9 cellular contexts compared by ENCODE assay signal in the genomic region with DNA sequence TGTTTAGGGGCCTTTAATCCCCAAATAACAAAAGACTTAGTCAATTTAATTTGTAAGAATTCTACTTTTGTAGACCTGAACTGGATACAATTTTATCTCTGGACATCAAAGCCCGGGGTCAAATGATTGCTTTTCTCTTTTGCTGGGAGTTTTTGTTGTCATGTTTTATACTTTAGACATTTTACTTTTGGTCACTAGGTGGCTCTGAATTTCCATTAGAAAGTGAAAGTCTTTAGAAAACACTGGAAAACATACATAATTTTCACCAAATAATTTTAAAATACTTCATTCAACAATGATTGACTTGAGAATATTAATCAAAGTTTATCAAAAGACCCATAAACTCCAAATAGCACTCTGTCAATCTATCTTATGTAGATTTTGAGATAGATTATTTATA. TPM values are rescaled to one million over a fixed set of nuclear protein-coding genes. Genes with fewer than 3 reads are reported as not detected.
A peak's percentile ranks its signal among the peaks of the same experiment; 100 is the strongest.
DNase-seq lines count a peak whose midpoint lies in the region; ATAC-seq and TF ChIP-seq lines count a peak whose summit lies in the region.
"Had no signal": no experiment of that assay in that cellular context is flagged by ENCODE, and none has a peak within 500 bp of the region (broad histone marks: within the 10 kb centered on the region; RNA-seq: fewer than 3 reads in every experiment).

No MANE protein-coding gene starts in this region.

- no peak overlapping the region for H3K27ac ChIP-seq in HEK293 (ENCODE audit: extremely low read depth, low read depth, low read length)
- H3K27ac ChIP-seq in coronary artery = no peak overlapping the region

- no peak overlapping the region for H3K4me3 Mint-ChIP-seq in activated T-cell treated with anti-CD3 and anti-CD28 coated beads, Interleukin-2, amount 50 U/mL, for 4 hours
- H3K4me3 Mint-ChIP-seq: activated naive CD4-positive, alpha-beta T cell treated with anti-CD3 and anti-CD28 coated beads, Interleukin-2, amount 50 U/mL, for 24 hours had no signal

- H3K27me3 Mint-ChIP-seq in activated T-cell treated with anti-CD3 and anti-CD28 coated beads, Interleukin-2, amount 50 U/mL, for 4 hours (ENCODE audit: low read depth) = peaks cover 10% of the 10 kb centered on the region

- H3K4me3 ChIP-seq in HEK293 (ENCODE audit: low read depth, low read length) = no peak overlapping the region
- no peak overlapping the region for H3K4me3 ChIP-seq in astrocyte of the cerebellum (ENCODE audit: low read depth, low read length)
- H3K4me3 ChIP-seq in coronary artery = no peak overlapping the region

- peak; percentile 19 for DNase-seq in ACHN
- DNase-seq in astrocyte of the cerebellum (ENCODE audit: low read depth) = no peak
- DNase-seq in kidney glomerular epithelial cell (lab: John Stamatoyannopoulos, UW) = peak; percentile 6
- DNase-seq in coronary artery (ENCODE audit: low spot score) = no peak
- no peak for DNase-seq in activated T-cell treated with anti-CD3 and anti-CD28 coated beads, Interleukin-2, amount 50 U/mL, for 4 hours

- no peaks in the 10 kb centered on the region for H3K9me3 Mint-ChIP-seq in activated T-cell treated with anti-CD3 and anti-CD28 coated beads, Interleukin-2, amount 50 U/mL, for 4 hours
- H3K9me3 Mint-ChIP-seq: activated naive CD4-positive, alpha-beta T cell treated with anti-CD3 and anti-CD28 coated beads, Interleukin-2, amount 50 U/mL, for 24 hours had no signal

- H3K36me3 ChIP-seq in HEK293 (ENCODE audit: control insufficient read depth in 2 of 2, insufficient read depth in 1 of 2, low read length in 2 of 2) = no peaks in the 10 kb centered on the region

- no peaks in the 10 kb centered on the region for H3K4me1 ChIP-seq in HEK293 (ENCODE audit: control insufficient read depth, insufficient read depth, low read length)

- H3K9me3 ChIP-seq in HEK293 (ENCODE audit: control insufficient read depth, insufficient read depth, low read depth, low read length) = no peaks in the 10 kb centered on the region

- H3K4me1 Mint-ChIP-seq in activated T-cell treated with anti-CD3 and anti-CD28 coated beads, Interleukin-2, amount 50 U/mL, for 4 hours (ENCODE audit: low read depth) = peaks cover 3% of the 10 kb centered on the region
- H3K4me1 Mint-ChIP-seq: activated naive CD4-positive, alpha-beta T cell treated with anti-CD3 and anti-CD28 coated beads, Interleukin-2, amount 50 U/mL, for 24 hours had no signal

- POLR2A ChIA-PET in HEK293 (lab: Yijun Ruan, JAX) = no interaction called here

- no peak for ATAC-seq in HG03378 (IDR thresholded peaks at IDR 0.05; ENCODE audit: unreplicated experiment)
- ATAC-seq in activated T-cell treated with anti-CD3 and anti-CD28 coated beads, Interleukin-2, amount 50 U/mL, for 4 hours = no peak
- no peak for ATAC-seq in GM18861 (IDR thresholded peaks at IDR 0.05; ENCODE audit: unreplicated experiment)

- CTCF ChIA-PET in HEK293 (lab: Yijun Ruan, JAX) = interaction anchor here (0.6 to 1.7 kb wide), 8 partner anchors 14 to 463 kb away, joined by 3 to 10 read pairs (median 4); no protein-coding TSS in a partner anchor

- in situ Hi-C loops in ACHN (cut with HindIII; ENCODE audit: low pct_ligation_motif_present, low pct_unique_long_range_greater_than_20kb, low sequenced_read_pairs) = no loop called here
- in situ Hi-C loops in astrocyte of the cerebellum (cut with HindIII; ENCODE audit: low sequenced_read_pairs) = no loop called here

- TF ChIP-seq CTCF in HEK293 (tag by site-specific recombination; IDR thresholded peaks at IDR 0.05) (no peak), astrocyte of the cerebellum (IDR thresholded peaks at IDR 0.05; ENCODE audit: low read depth, low read length, missing control alignments) (peak; percentile 16), coronary artery (IDR thresholded peaks at IDR 0.05) (no peak)

- no peaks in the 10 kb centered on the region for H3K36me3 Mint-ChIP-seq in activated T-cell treated with anti-CD3 and anti-CD28 coated beads, Interleukin-2, amount 50 U/mL, for 4 hours (ENCODE audit: insufficient read depth)
- H3K36me3 Mint-ChIP-seq: activated naive CD4-positive, alpha-beta T cell treated with anti-CD3 and anti-CD28 coated beads, Interleukin-2, amount 50 U/mL, for 24 hours had no signal

TF ChIP-seq in HEK293, 187 proteins besides CTCF, POLR2A, EP300 and RAD21:
- TF ChIP-seq ZNF654 (tag by site-specific recombination; IDR thresholded peaks at IDR 0.05; ENCODE audit: low read depth) (peak; percentile 34), ZNF701 (tag by site-specific recombination; IDR thresholded peaks at IDR 0.05) (no peak)

RNA-seq across cellular contexts. Expression of a gene that starts 2.8 kb away (rescaled TPM):
- not detected for total RNA-seq in activated T-cell treated with anti-CD3 and anti-CD28 coated beads, Interleukin-2, amount 50 U/mL, for 4 hours

Comparison
In these comparisons a context has a peak if more than half of its experiments do, and no peak if none do; other contexts are left out.
1. DNase-seq: peak in ACHN (single experiment) and kidney glomerular epithelial cell (single experiment); none in astrocyte of the cerebellum (single experiment), coronary artery (single experiment) and activated T-cell treated with anti-CD3 and anti-CD28 coated beads, Interleukin-2, amount 50 U/mL, for 4 hours (single experiment).